10 cellular contexts compared by ENCODE assay signal in genomic region chr7:106658504-106659368, GRCh38. TPM values are rescaled to one million over a fixed set of nuclear protein-coding genes. Genes with fewer than 3 reads are reported as not detected.
A peak's percentile ranks its signal among the peaks of the same experiment; 100 is the strongest.
DNase-seq lines count a peak whose midpoint lies in the region; ATAC-seq and TF ChIP-seq lines count a peak whose summit lies in the region.
"Had no signal": no experiment of that assay in that cellular context is flagged by ENCODE, and none has a peak within 500 bp of the region (broad histone marks: within the 10 kb centered on the region; RNA-seq: fewer than 3 reads in every experiment).

No MANE protein-coding gene starts in this region.

- H3K4me3 Mint-ChIP-seq in activated T-cell treated with anti-CD3 and anti-CD28 coated beads, Interleukin-2, amount 50 U/mL, for 24 hours, result peak overlapping the region; percentile 84
- H3K4me3 Mint-ChIP-seq in activated CD8-positive, alpha-beta T cell treated with anti-CD3 and anti-CD28 coated beads for 36 hours, result peak overlapping the region; percentile 87

- POLR2A ChIA-PET in activated CD8-positive, alpha-beta T cell treated with anti-CD3 and anti-CD28 coated beads for 36 hours (lab: Charles Lee), result interaction anchor here (1.0 to 2.4 kb wide), 5 partner anchors 10 to 173 kb away, joined by 3 to 13 read pairs (median 3); no protein-coding TSS in a partner anchor

- H3K27ac Mint-ChIP-seq in activated T-cell treated with anti-CD3 and anti-CD28 coated beads, Interleukin-2, amount 50 U/mL, for 24 hours, result peak overlapping the region; percentile 93
- H3K27ac Mint-ChIP-seq in activated CD8-positive, alpha-beta T cell treated with anti-CD3 and anti-CD28 coated beads for 36 hours, result peak overlapping the region; percentile 93

- H3K9me3 ChIP-seq in iPS-18a (ENCODE audit: control insufficient read depth, low read depth, low read length) (no peaks in the 10 kb centered on the region), thymus (ENCODE audit: control insufficient read depth) (no peaks in the 10 kb centered on the region)

- no peak overlapping the region for H3K27ac ChIP-seq in iPS-18a (ENCODE audit: low read length)
- no peak overlapping the region for H3K27ac ChIP-seq in thymus (ENCODE audit: low read depth)

- H3K36me3 Mint-ChIP-seq in activated T-cell treated with anti-CD3 and anti-CD28 coated beads, Interleukin-2, amount 50 U/mL, for 24 hours (ENCODE audit: low read depth), result peaks cover 25% of the 10 kb centered on the region
- H3K36me3 Mint-ChIP-seq in activated CD8-positive, alpha-beta T cell treated with anti-CD3 and anti-CD28 coated beads for 36 hours (ENCODE audit: low read depth), result peaks cover 7% of the 10 kb centered on the region
- H3K36me3 Mint-ChIP-seq: CD14-positive monocyte had no signal

- peak overlapping the region; percentile 74 for H3K9ac ChIP-seq in iPS-18a (ENCODE audit: low read length)

- no peaks in the 10 kb centered on the region for H3K27me3 ChIP-seq in iPS-18a (ENCODE audit: control insufficient read depth, insufficient read depth, low read length)
- H3K27me3 ChIP-seq in thymus (ENCODE audit: control insufficient read depth, insufficient read depth), result no peaks in the 10 kb centered on the region

- TF ChIP-seq CTCF in activated CD8-positive, alpha-beta T cell treated with anti-CD3 and anti-CD28 coated beads for 36 hours (IDR thresholded peaks at IDR 0.05), result no peak

- CTCF ChIA-PET in activated CD8-positive, alpha-beta T cell treated with anti-CD3 and anti-CD28 coated beads for 36 hours (lab: Charles Lee), result interaction anchor here (0.9 to 8.2 kb wide), 16 partner anchors 11 to 481 kb away, joined by 3 to 138 read pairs (median 6); no protein-coding TSS in a partner anchor

- H3K27me3 Mint-ChIP-seq in activated T-cell treated with anti-CD3 and anti-CD28 coated beads, Interleukin-2, amount 50 U/mL, for 24 hours, result no peaks in the 10 kb centered on the region
- no peaks in the 10 kb centered on the region for H3K27me3 Mint-ChIP-seq in activated CD8-positive, alpha-beta T cell treated with anti-CD3 and anti-CD28 coated beads for 36 hours

- H3K9me3 Mint-ChIP-seq in activated T-cell treated with anti-CD3 and anti-CD28 coated beads, Interleukin-2, amount 50 U/mL, for 24 hours, result peaks cover 3% of the 10 kb centered on the region
- H3K9me3 Mint-ChIP-seq in activated CD8-positive, alpha-beta T cell treated with anti-CD3 and anti-CD28 coated beads for 36 hours, result no peaks in the 10 kb centered on the region

- 97% methylated on average over 6 of the region's 6 CpGs for WGBS in thymus

- H3K4me1 Mint-ChIP-seq in activated T-cell treated with anti-CD3 and anti-CD28 coated beads, Interleukin-2, amount 50 U/mL, for 24 hours (ENCODE audit: low read depth), result peaks cover 42% of the 10 kb centered on the region
- H3K4me1 Mint-ChIP-seq in activated CD8-positive, alpha-beta T cell treated with anti-CD3 and anti-CD28 coated beads for 36 hours (ENCODE audit: low read depth), result peaks cover 31% of the 10 kb centered on the region

- intact Hi-C loops in activated CD8-positive, alpha-beta T cell treated with anti-CD3 and anti-CD28 coated beads for 36 hours (cut with micrococcal nuclease), result loop anchor here (10.0 kb wide), 1 partner anchor 484 kb away; no protein-coding TSS in a partner anchor

- no peak for ATAC-seq in activated CD8-positive, alpha-beta T cell treated with anti-CD3 and anti-CD28 coated beads for 36 hours
- ATAC-seq in GM21515 (IDR thresholded peaks at IDR 0.05; ENCODE audit: unreplicated experiment), result no peak

- no peak for DNase-seq in activated T-cell treated with anti-CD3 and anti-CD28 coated beads, Interleukin-2, amount 50 U/mL, for 24 hours
- DNase-seq in activated T-cell treated with anti-CD3 and anti-CD28 coated beads, Interleukin-2, amount 50 U/mL, for 1 hour, result no peak
- no peak for DNase-seq in activated CD8-positive, alpha-beta T cell treated with anti-CD3 and anti-CD28 coated beads for 36 hours
- DNase-seq in RKO (ENCODE audit: low spot score) (no peak), AG08395 (ENCODE audit: low spot score) (no peak)
- DNase-seq: NCI-H774 had no signal

- H3K4me1 ChIP-seq in iPS-18a (ENCODE audit: control insufficient read depth, low read depth, low read length) (peaks cover 12% of the 10 kb centered on the region), thymus (ENCODE audit: control insufficient read depth, insufficient read depth, low read length) (peaks cover 9% of the 10 kb centered on the region)

- H3K4me3 ChIP-seq in iPS-18a (ENCODE audit: low read length) (peak overlapping the region; percentile 94), thymus (ENCODE audit: low read length) (peak overlapping the region; percentile 93)

- H3K36me3 ChIP-seq in iPS-18a (ENCODE audit: control insufficient read depth, low read depth, low read length), result no peaks in the 10 kb centered on the region
- H3K36me3 ChIP-seq in thymus (ENCODE audit: control insufficient read depth, insufficient read depth), result no peaks in the 10 kb centered on the region

RNA-seq across cellular contexts. Expression of gene CCDC71L, which starts 2.2 kb away (rescaled TPM):
- total RNA-seq in activated CD8-positive, alpha-beta T cell treated with anti-CD3 and anti-CD28 coated beads for 36 hours, result 10 to 100 TPM; 18.2 to 20.9 TPM
- 35.8 TPM for polyA plus RNA-seq in thymus
